Comparison of ENCODE assay signal across 29 cellular contexts in the genomic region with DNA sequence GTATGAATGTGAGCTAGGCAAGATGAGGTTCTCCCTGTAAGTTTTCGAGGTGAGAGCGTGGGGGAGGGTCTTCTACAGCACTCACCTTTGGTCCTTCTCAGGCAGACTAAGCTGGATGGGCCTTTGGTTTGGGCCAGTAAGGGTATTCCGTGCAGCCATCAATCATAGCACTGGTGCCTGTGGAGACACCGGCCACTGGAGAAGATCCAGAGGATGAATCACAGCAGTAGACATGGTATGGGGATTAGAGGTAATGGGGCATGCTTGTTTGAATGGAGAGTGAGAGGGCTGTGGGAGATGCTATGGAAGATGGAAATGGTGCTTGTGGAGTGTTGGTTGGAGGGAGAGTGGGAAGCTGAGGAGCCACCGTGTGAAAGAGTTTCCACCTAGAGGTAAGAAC.
"Had no signal": no experiment of that assay in that cellular context is flagged by ENCODE, and none has a peak within 500 bp of the region (broad histone marks: within the 10 kb centered on the region; RNA-seq: fewer than 3 reads in every experiment).

No MANE protein-coding gene starts in this region.

- DNase-seq: activated CD4-positive, alpha-beta T cell treated with anti-CD3 and anti-CD28 coated beads, Interleukin-2, amount 10 ng/mL, durations not matched to agents 7 days and 5 days; activated CD4-positive, CD25-positive, alpha-beta regulatory T cell treated with anti-CD3 and anti-CD28 coated beads, Interleukin-2, amount 50 U/mL, for 72 hours; activated CD8-positive, alpha-beta memory T cell treated with anti-CD3 and anti-CD28 coated beads, Interleukin-2, amount 10 ng/mL, durations not matched to agents 7 days and 5 days; activated CD8-positive, alpha-beta T cell treated with anti-CD3 and anti-CD28 coated beads for 36 hours; activated naive CD8-positive, alpha-beta T cell treated with anti-CD3 and anti-CD28 coated beads, Interleukin-2, amount 50 U/mL, for 24 hours; activated T-cell treated with anti-CD3 and anti-CD28 coated beads, Interleukin-2, amount 50 U/mL, for 48 hours; body of pancreas; cerebellar nuclear complex; colonic mucosa; effector CD8-positive, alpha-beta T cell; esophagus squamous epithelium; foreskin melanocyte; heart right ventricle; left colon; mammary epithelial cell; naive thymus-derived CD8-positive, alpha-beta T cell; nucleus accumbens; pancreas; stimulated activated CD4-positive, alpha-beta T cell treated with anti-CD3 and anti-CD28 coated beads, Interleukin-15, amount 100 ng/mL, for 24 hours; stimulated activated CD4-positive, alpha-beta T cell treated with anti-CD3 and anti-CD28 coated beads, Interleukin-2, amount 100 ng/mL, for 24 hours; stimulated activated naive B cell treated with anti-CD40 and anti-IgM and Interleukin-4, amounts not matched to agents 10 μg/mL and 1 μg/mL and 100 μg/mL, for 72 hours; stomach; T-helper 17 cell; T1000; thyroid gland; upper lobe of left lung had no signal

- H3K9me3 ChIP-seq: body of pancreas, colonic mucosa, esophagus squamous epithelium, heart right ventricle, pancreas, right atrium auricular region, stomach, thyroid gland, upper lobe of left lung, vagina had no signal

- H3K27me3 ChIP-seq: body of pancreas, cardiac muscle cell, colonic mucosa, esophagus squamous epithelium, heart right ventricle, pancreas, right atrium auricular region, stomach, thyroid gland, upper lobe of left lung, vagina had no signal

- H3K4me3 ChIP-seq: body of pancreas, cardiac muscle cell, colonic mucosa, esophagus squamous epithelium, heart right ventricle, pancreas, right atrium auricular region, stomach, thyroid gland, upper lobe of left lung, vagina had no signal

- H3K36me3 ChIP-seq: cardiac muscle cell, colonic mucosa, esophagus squamous epithelium, heart right ventricle, pancreas, right atrium auricular region, thyroid gland, upper lobe of left lung, vagina had no signal
